29 cellular contexts compared by ENCODE assay signal in the genomic region with DNA sequence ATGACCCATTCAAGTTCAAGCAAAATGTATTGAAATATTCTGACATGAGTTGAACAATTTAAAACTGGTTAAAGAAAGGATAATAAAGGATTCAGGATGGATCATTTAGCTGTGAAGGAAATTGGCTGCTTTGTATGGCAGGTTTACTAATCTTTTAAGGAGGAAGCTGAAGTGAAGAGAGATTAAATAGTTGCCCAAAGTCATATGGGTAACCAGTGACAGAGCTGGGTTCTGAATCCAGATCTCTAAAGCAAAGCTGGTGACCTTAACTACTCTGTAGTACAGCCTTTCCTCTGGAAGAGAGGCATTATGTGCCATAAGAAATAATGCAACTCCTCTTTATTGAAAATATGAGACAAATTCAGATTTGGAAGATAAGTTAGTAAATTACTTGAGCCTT. TPM values are rescaled to one million over a fixed set of nuclear protein-coding genes. Genes with fewer than 3 reads are reported as not detected.
"Had no signal": no experiment of that assay in that cellular context is flagged by ENCODE, and none has a peak within 500 bp of the region (broad histone marks: within the 10 kb centered on the region; RNA-seq: fewer than 3 reads in every experiment).

No MANE protein-coding gene starts in this region.

- ATAC-seq: gastroesophageal sphincter; heart left ventricle; naive thymus-derived CD4-positive, alpha-beta T cell; right cardiac atrium; stimulated activated effector memory CD8-positive, alpha-beta T cell treated with anti-CD3 and anti-CD28 coated beads, Interleukin-12 subunit alpha, Interleukin-12 subunit beta, amount 100 ng/mL, for 72 hours had no signal

- H3K4me2 ChIP-seq: hepatocyte had no signal

- H3K27ac Mint-ChIP-seq: mesothelial cell of epicardium; naive thymus-derived CD4-positive, alpha-beta T cell; nephron; neural progenitor cell; stimulated activated effector memory CD8-positive, alpha-beta T cell treated with anti-CD3 and anti-CD28 coated beads, Interleukin-12 subunit alpha, Interleukin-12 subunit beta, amount 100 ng/mL, for 72 hours had no signal

- H3K4me1 ChIP-seq: gastroesophageal sphincter, prostate gland had no signal

- H3K4me3 Mint-ChIP-seq: mesothelial cell of epicardium; naive thymus-derived CD4-positive, alpha-beta T cell; nephron; neural progenitor cell; stimulated activated effector memory CD8-positive, alpha-beta T cell treated with anti-CD3 and anti-CD28 coated beads, Interleukin-12 subunit alpha, Interleukin-12 subunit beta, amount 100 ng/mL, for 72 hours had no signal

- DNase-seq: dermis blood vessel endothelial cell; effector memory CD4-positive, alpha-beta T cell; erythroblast; foreskin fibroblast; heart left ventricle; kidney glomerular epithelial cell; left colon; left ventricle myocardium inferior; mesenchymal stem cell; naive thymus-derived CD4-positive, alpha-beta T cell; right cardiac atrium; sigmoid colon; stimulated activated CD4-positive, alpha-beta T cell treated with anti-CD3 and anti-CD28 coated beads, Interleukin-2, amount 100 ng/mL, for 24 hours; stimulated activated CD4-positive, alpha-beta T cell treated with anti-CD3 and anti-CD28 coated beads, Interleukin-4, amount 100 ng/mL, for 24 hours; stimulated activated naive CD4-positive, alpha-beta T cell treated with Interleukin-2 at 50 U/mL for 16 hours; stomach; thyroid gland; trophoblast cell had no signal

- H3K36me3 Mint-ChIP-seq: mesothelial cell of epicardium; neural progenitor cell; stimulated activated effector memory CD8-positive, alpha-beta T cell treated with anti-CD3 and anti-CD28 coated beads, Interleukin-12 subunit alpha, Interleukin-12 subunit beta, amount 100 ng/mL, for 72 hours had no signal

- H3K9me3 Mint-ChIP-seq: mesothelial cell of epicardium; nephron; neural progenitor cell; stimulated activated effector memory CD8-positive, alpha-beta T cell treated with anti-CD3 and anti-CD28 coated beads, Interleukin-12 subunit alpha, Interleukin-12 subunit beta, amount 100 ng/mL, for 72 hours had no signal

- H3K4me1 Mint-ChIP-seq: neural progenitor cell; stimulated activated effector memory CD8-positive, alpha-beta T cell treated with anti-CD3 and anti-CD28 coated beads, Interleukin-12 subunit alpha, Interleukin-12 subunit beta, amount 100 ng/mL, for 72 hours had no signal

- H3K4me3 ChIP-seq: coronary artery, gastroesophageal sphincter, heart left ventricle, hepatocyte, left ventricle myocardium inferior, lung, neural progenitor cell, prostate gland, sigmoid colon, stomach, thyroid gland, vagina had no signal

- FAIRE-seq: endothelial cell of umbilical vein had no signal

- H2AFZ ChIP-seq: hepatocyte, neural progenitor cell had no signal

- H3K9me3 ChIP-seq: gastroesophageal sphincter, heart left ventricle, left ventricle myocardium inferior, prostate gland, sigmoid colon, stomach, thyroid gland, vagina had no signal

- H3K27me3 ChIP-seq: gastroesophageal sphincter, heart left ventricle, hepatocyte, neural progenitor cell, sigmoid colon, stomach, thyroid gland, vagina had no signal

- H3K27ac ChIP-seq: coronary artery, gastroesophageal sphincter, heart left ventricle, hepatocyte, left ventricle myocardium inferior, neural progenitor cell, sigmoid colon, vagina had no signal

- H3K36me3 ChIP-seq: gastroesophageal sphincter, heart left ventricle, left ventricle myocardium inferior, neural progenitor cell, prostate gland, sigmoid colon, stomach, thyroid gland, vagina had no signal

RNA-seq across cellular contexts. Expression of gene FHIP1A, which starts 22.8 kb away (rescaled TPM):
- polyA plus RNA-seq: naive thymus-derived CD4-positive, alpha-beta T cell had no signal
